10 cellular contexts compared by ENCODE assay signal in genomic region chr4:139921551-139922184, GRCh38.
DNase-seq lines count a peak whose midpoint lies in the region; ATAC-seq and TF ChIP-seq lines count a peak whose summit lies in the region.
"Had no signal": no experiment of that assay in that cellular context is flagged by ENCODE, and none has a peak within 500 bp of the region (broad histone marks: within the 10 kb centered on the region; RNA-seq: fewer than 3 reads in every experiment).

No MANE protein-coding gene starts in this region.

- H3K9me3 ChIP-seq in hepatocyte (ENCODE audit: low read depth) (no peaks in the 10 kb centered on the region), thyroid gland (no peaks in the 10 kb centered on the region), osteoblast (ENCODE audit: low read depth, low read length) (no peaks in the 10 kb centered on the region)
- H3K9me3 ChIP-seq in CD4-positive, alpha-beta memory T cell (ENCODE audit: control insufficient read depth in 1 of 2, low read length in 2 of 2): no peaks in the 10 kb centered on the region

- TF ChIP-seq POLR2A in thyroid gland (IDR thresholded peaks at IDR 0.05): peak in 1 of 2 donors; percentile 28

- H3K79me2 ChIP-seq in hepatocyte (peaks cover 7% of the 10 kb centered on the region), osteoblast (ENCODE audit: insufficient read depth, low read length) (no peaks in the 10 kb centered on the region)

- H3K4me1 ChIP-seq in hepatocyte (ENCODE audit: insufficient read depth): peaks cover 12% of the 10 kb centered on the region
- peaks cover 34 to 47% of the 10 kb centered on the region in 2 donors for H3K4me1 ChIP-seq in thyroid gland
- peaks cover 4% of the 10 kb centered on the region for H3K4me1 ChIP-seq in osteoblast (ENCODE audit: insufficient read depth, low read length)
- H3K4me1 ChIP-seq in CD4-positive, alpha-beta memory T cell (ENCODE audit: insufficient read depth, low read length): no peaks in the 10 kb centered on the region

- intact Hi-C loops in thyroid gland (cut with DNase I): no loop called here
- intact Hi-C loops in CD4-positive, alpha-beta memory T cell (cut with micrococcal nuclease): no loop called here

- no peaks in the 10 kb centered on the region for H3K9me2 ChIP-seq in hepatocyte (replicated peaks; ENCODE audit: insufficient read depth)

- no peaks in the 10 kb centered on the region for H3K36me3 Mint-ChIP-seq in CD4-positive, alpha-beta memory T cell

- no peaks in the 10 kb centered on the region for H3K27me3 ChIP-seq in hepatocyte
- no peaks in the 10 kb centered on the region for H3K27me3 ChIP-seq in thyroid gland
- H3K27me3 ChIP-seq in osteoblast (ENCODE audit: insufficient read depth, low read length): no peaks in the 10 kb centered on the region
- H3K27me3 ChIP-seq in CD4-positive, alpha-beta memory T cell (ENCODE audit: insufficient read depth, low read length): no peaks in the 10 kb centered on the region

- H3K27me3 Mint-ChIP-seq in CD4-positive, alpha-beta memory T cell: no peaks in the 10 kb centered on the region

- H3K4me1 Mint-ChIP-seq in CD4-positive, alpha-beta memory T cell: no peaks in the 10 kb centered on the region

- POLR2A ChIA-PET in CD4-positive, alpha-beta memory T cell (lab: Charles Lee; ENCODE audit: partially characterized antibody): no interaction called here

- no peak for ATAC-seq in HG03280 (IDR thresholded peaks at IDR 0.05; ENCODE audit: unreplicated experiment)

- H4K20me1 ChIP-seq in hepatocyte (ENCODE audit: insufficient read depth, poor library complexity, severe bottlenecking) (no peaks in the 10 kb centered on the region), osteoblast (ENCODE audit: insufficient read depth, low read length) (no peaks in the 10 kb centered on the region)

- H3K9me3 Mint-ChIP-seq in CD4-positive, alpha-beta memory T cell: no peaks in the 10 kb centered on the region

- H2AFZ ChIP-seq in hepatocyte: no peak overlapping the region
- no peak overlapping the region for H2AFZ ChIP-seq in osteoblast (ENCODE audit: low read length)

- WGBS in hepatocyte (ENCODE audit: low lambda C conversion rate, missing lambda C conversion rate): 47% methylated on average over 8 of the region's 8 CpGs
- WGBS in thyroid gland, 2 donors: 19 to 23% methylated on average over 8 of the region's 8 CpGs

- H3K36me3 ChIP-seq in hepatocyte (replicated peaks; ENCODE audit: insufficient read depth, low read depth) (no peaks in the 10 kb centered on the region), thyroid gland (no peaks in the 10 kb centered on the region), osteoblast (ENCODE audit: insufficient read depth, low read length) (no peaks in the 10 kb centered on the region)
- no peaks in the 10 kb centered on the region for H3K36me3 ChIP-seq in CD4-positive, alpha-beta memory T cell (ENCODE audit: insufficient read depth, low read length)

- H3K4me3 ChIP-seq in hepatocyte: no peak overlapping the region
- H3K4me3 ChIP-seq in thyroid gland (replicated peaks in 1 of 3): no peak overlapping the region
- H3K4me3 ChIP-seq in osteoblast (ENCODE audit: insufficient read depth, low read length): no peak overlapping the region
- H3K4me3 ChIP-seq in CD4-positive, alpha-beta memory T cell (ENCODE audit: low read length in 2 of 2): no peak overlapping the region

- H3K27ac ChIP-seq in hepatocyte (no peak overlapping the region), thyroid gland (peak overlapping the region; percentile 15 to 64 (median 46)), osteoblast (ENCODE audit: low read depth, low read length) (no peak overlapping the region)
- no peak overlapping the region for H3K27ac ChIP-seq in CD4-positive, alpha-beta memory T cell (ENCODE audit: low read depth, low read length)

- H3K4me2 ChIP-seq in hepatocyte (peak overlapping the region; percentile 14), osteoblast (ENCODE audit: insufficient read depth, low read length) (no peak overlapping the region)

- peak overlapping the region in 2 of 7 donors; percentile 5 to 19 for H3K27ac Mint-ChIP-seq in CD4-positive, alpha-beta memory T cell

- CTCF ChIA-PET in CD4-positive, alpha-beta memory T cell (lab: Charles Lee; ENCODE audit: partially characterized antibody): no interaction called here

- DNase-seq in NCI-H1436 treated with DMSO at 0.1 percent for 48 hours (lab: John Stamatoyannopoulos, UW) (peak; percentile 98), NCI-H82 treated with DMSO at 0.1 percent for 48 hours (lab: John Stamatoyannopoulos, UW; ENCODE audit: unreplicated experiment) (peak; percentile 99), hepatocyte (ENCODE audit: low spot score) (no peak), thyroid gland (peak; percentile 69 to 79), osteoblast (ENCODE audit: insufficient read length, low spot score, missing footprints) (no peak)
- no peak for DNase-seq in stimulated activated CD4-positive, alpha-beta T cell treated with anti-CD3 and anti-CD28 coated beads, Interleukin-1b, Interleukin-23, amount 100 ng/mL, for 48 hours
- DNase-seq in CD4-positive, alpha-beta memory T cell: no peak
- DNase-seq: activated CD4-positive, alpha-beta T cell treated with anti-CD3 and anti-CD28 coated beads, Interleukin-2, amount 50 U/mL, for 1 hour; posterior cingulate gyrus had no signal

- TF ChIP-seq CTCF in hepatocyte (IDR thresholded peaks at IDR 0.05; ENCODE audit: poor library complexity) (no peak), thyroid gland (IDR thresholded peaks at IDR 0.05) (peak in 1 of 6 experiments; percentile 5), osteoblast (IDR thresholded peaks at IDR 0.05; ENCODE audit: extremely low read depth, low read depth, low read length) (no peak)

- no peak overlapping the region for H3K4me3 Mint-ChIP-seq in CD4-positive, alpha-beta memory T cell

Comparison
In these comparisons a context has a peak if more than half of its experiments do, and no peak if none do; other contexts are left out.
1. DNase-seq: peak in NCI-H1436 treated with DMSO at 0.1 percent for 48 hours (single experiment), NCI-H82 treated with DMSO at 0.1 percent for 48 hours (single experiment) and thyroid gland (2 of 2); none in hepatocyte (single experiment), stimulated activated CD4-positive, alpha-beta T cell treated with anti-CD3 and anti-CD28 coated beads, Interleukin-1b, Interleukin-23, amount 100 ng/mL, for 48 hours (single experiment), osteoblast (single experiment) and CD4-positive, alpha-beta memory T cell (0 of 5).
2. H3K27ac ChIP-seq: peak in thyroid gland (3 of 3); none in hepatocyte (single experiment), osteoblast (single experiment) and CD4-positive, alpha-beta memory T cell (single experiment).